9 cellular contexts compared by ENCODE assay signal in the genomic region with DNA sequence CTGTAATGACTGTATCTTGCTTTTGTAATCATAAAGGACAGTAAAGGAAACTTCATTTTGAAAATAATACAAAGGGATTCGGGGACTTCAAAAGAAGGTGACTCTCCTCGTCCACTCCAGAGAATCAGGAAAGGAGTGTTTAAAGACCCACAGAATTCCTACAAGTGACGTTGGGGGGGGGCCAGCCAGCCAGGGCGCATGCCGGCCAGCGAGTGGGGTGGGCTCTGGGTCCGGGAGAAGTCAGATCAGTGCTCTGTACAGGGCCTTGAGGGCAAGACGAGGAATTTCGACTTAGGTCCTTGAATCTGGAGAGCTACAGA. TPM values are rescaled to one million over a fixed set of nuclear protein-coding genes. Genes with fewer than 3 reads are reported as not detected.
DNase-seq lines count a peak whose midpoint lies in the region; ATAC-seq and TF ChIP-seq lines count a peak whose summit lies in the region.
"Had no signal": no experiment of that assay in that cellular context is flagged by ENCODE, and none has a peak within 500 bp of the region (broad histone marks: within the 10 kb centered on the region; RNA-seq: fewer than 3 reads in every experiment).

No MANE protein-coding gene starts in this region.

- CTCF ChIA-PET in CD8-positive, alpha-beta memory T cell (lab: Charles Lee), result interaction anchor here (1.5 to 8.2 kb wide), 3 partner anchors 31 to 86 kb away, joined by 4 to 139 read pairs (median 94); no protein-coding TSS in a partner anchor

- H3K27ac Mint-ChIP-seq in CD8-positive, alpha-beta memory T cell, result peak overlapping the region in 2 of 8 donors; percentile 38 to 50

- H3K27me3 ChIP-seq in CD8-positive, alpha-beta memory T cell (ENCODE audit: insufficient read depth, low read length, poor library complexity, severe bottlenecking), result peaks cover 25% of the 10 kb centered on the region
- H3K27me3 ChIP-seq in sigmoid colon, result no peaks in the 10 kb centered on the region

- H3K4me3 ChIP-seq in CD8-positive, alpha-beta memory T cell (ENCODE audit: low read length), result no peak overlapping the region
- H3K4me3 ChIP-seq in foreskin fibroblast (ENCODE audit: low read depth in 1 of 2, low read length in 2 of 2), result peak overlapping the region; percentile 89 to 91
- H3K4me3 ChIP-seq in sigmoid colon, result peak overlapping the region; percentile 74 to 100 (median 92)

- intact Hi-C loops in sigmoid colon (cut with DNase I), result loop anchor here (1.0 kb wide), 1 partner anchor 31 kb away; no protein-coding TSS in a partner anchor

- H3K4me1 Mint-ChIP-seq in CD8-positive, alpha-beta memory T cell, result peaks cover 0 to 22% (median 2%) of the 10 kb centered on the region in 3 donors

- no peak overlapping the region for H3K27ac ChIP-seq in CD8-positive, alpha-beta memory T cell (ENCODE audit: low read depth, low read length)
- H3K27ac ChIP-seq in VCaP (peak overlapping the region; percentile 98), sigmoid colon (peak overlapping the region; percentile 95 to 100 (median 98))

- TF ChIP-seq EP300 in sigmoid colon (IDR thresholded peaks at IDR 0.05), result no peak

- H3K4me1 ChIP-seq in CD8-positive, alpha-beta memory T cell (ENCODE audit: insufficient read depth, low read length), result peaks cover 17% of the 10 kb centered on the region
- peaks cover 0 to 61% (median 45%) of the 10 kb centered on the region in 4 donors for H3K4me1 ChIP-seq in sigmoid colon

- ATAC-seq in HG03565 (IDR thresholded peaks at IDR 0.05; ENCODE audit: unreplicated experiment) (no peak), GM18517 (IDR thresholded peaks at IDR 0.05; ENCODE audit: unreplicated experiment) (no peak)

- H3K9me3 ChIP-seq in CD8-positive, alpha-beta memory T cell (ENCODE audit: low read length), result no peaks in the 10 kb centered on the region
- no peaks in the 10 kb centered on the region for H3K9me3 ChIP-seq in sigmoid colon

- DNase-seq in CD8-positive, alpha-beta memory T cell, result no peak
- no peak for DNase-seq in foreskin fibroblast
- DNase-seq in sigmoid colon, result no peak
- DNase-seq in NCI-H1105 treated with DMSO at 0.1 percent for 48 hours (lab: John Stamatoyannopoulos, UW), result no peak
- DNase-seq in NCI-H1436 (lab: John Stamatoyannopoulos, UW), result no peak
- DNase-seq: DND-41 had no signal

- H3K9me3 Mint-ChIP-seq in CD8-positive, alpha-beta memory T cell, result no peaks in the 10 kb centered on the region

- 33 to 70% methylated on average over 9 of the region's 9 CpGs for WGBS in sigmoid colon, 2 donors

- peaks cover 25 to 50% of the 10 kb centered on the region in 2 donors for H3K27me3 Mint-ChIP-seq in CD8-positive, alpha-beta memory T cell

- peak overlapping the region in 5 of 7 donors; percentile 24 to 63 (median 49) for H3K4me3 Mint-ChIP-seq in CD8-positive, alpha-beta memory T cell

- no peaks in the 10 kb centered on the region for H3K36me3 ChIP-seq in CD8-positive, alpha-beta memory T cell (ENCODE audit: insufficient read depth, low read length)
- no peaks in the 10 kb centered on the region for H3K36me3 ChIP-seq in sigmoid colon

- no peaks in the 10 kb centered on the region for H3K36me3 Mint-ChIP-seq in CD8-positive, alpha-beta memory T cell

- POLR2A ChIA-PET in CD8-positive, alpha-beta memory T cell (lab: Charles Lee), result no interaction called here

- no peak for TF ChIP-seq POLR2A in sigmoid colon (IDR thresholded peaks at IDR 0.05)

- TF ChIP-seq CTCF in VCaP (conservative IDR thresholded peaks at IDR 0.05) (no peak), foreskin fibroblast (IDR thresholded peaks at IDR 0.05; ENCODE audit: low read depth, low read length) (no peak), sigmoid colon (IDR thresholded peaks at IDR 0.05) (no peak)

RNA-seq across cellular contexts. Expression of a gene that starts 1.0 kb away (rescaled TPM):
- total RNA-seq in CD8-positive, alpha-beta memory T cell, result 10 to 100 TPM; 13.5 to 16.2 TPM
- polyA plus RNA-seq in CD8-positive, alpha-beta memory T cell, result 6.9 TPM
- 100 to 1,000 TPM; 240 to 453 (median 303) TPM for total RNA-seq in sigmoid colon
- polyA plus RNA-seq in sigmoid colon, result 100 to 1,000 TPM; 180 to 548 (median 335) TPM

Comparison
In these comparisons a context has a peak if more than half of its experiments do, and no peak if none do; other contexts are left out.
1. RNA of a gene that starts 1.0 kb away (total RNA-seq): 240 to 453 TPM in sigmoid colon; 13.5 to 16.2 TPM in CD8-positive, alpha-beta memory T cell; every median in the first group is over 10 times any median in the second.